ENCODE assay signal across 7 cellular contexts in genomic region chr6:69867075-69867911, GRCh38. TPM values are rescaled to one million over a fixed set of nuclear protein-coding genes. Genes with fewer than 3 reads are reported as not detected.
A peak's percentile ranks its signal among the peaks of the same experiment; 100 is the strongest.
DNase-seq lines count a peak whose midpoint lies in the region; ATAC-seq lines count a peak whose summit lies in the region.

No MANE protein-coding gene starts in this region.

- peak overlapping the region; percentile 52 for H3K4me3 ChIP-seq in mesodermal cell (ENCODE audit: extremely low read depth, insufficient read depth, low read length, poor library complexity, severe bottlenecking)

- no peak overlapping the region for H3K27ac ChIP-seq in mesodermal cell (ENCODE audit: low read depth, low read length, severe bottlenecking)

- H3K36me3 ChIP-seq in mesodermal cell (ENCODE audit: control insufficient read depth, insufficient read depth, low read length) = no peaks in the 10 kb centered on the region

- ATAC-seq in GM18502 (IDR thresholded peaks at IDR 0.05; ENCODE audit: poor library complexity, unreplicated experiment) = peak; percentile 65
- peak; percentile 68 for ATAC-seq in HG02642 (IDR thresholded peaks at IDR 0.05; ENCODE audit: poor library complexity, unreplicated experiment)

- no peaks in the 10 kb centered on the region for H3K9me3 ChIP-seq in mesodermal cell (ENCODE audit: control insufficient read depth, low read length)

- 0 to 1% methylated on average over 64 to 71 of the region's 82 CpGs for WGBS in mesodermal cell (ENCODE audit: insufficient coverage in 2 of 2), 2 experiments

- no peaks in the 10 kb centered on the region for H3K4me1 ChIP-seq in mesodermal cell (ENCODE audit: control insufficient read depth, insufficient read depth, low read length, poor library complexity, severe bottlenecking)

- peak; percentile 62 for DNase-seq in NCI-H1105 treated with DMSO at 0.1 percent for 48 hours (lab: John Stamatoyannopoulos, UW)
- peak; percentile 70 for DNase-seq in activated CD4-positive, alpha-beta T cell treated with anti-CD3 and anti-CD28 coated beads for 48 hours
- DNase-seq in ecto neural progenitor cell (ENCODE audit: low spot score) = peak; percentile 83
- DNase-seq in stimulated activated CD8-positive, alpha-beta memory T cell treated with anti-CD3 and anti-CD28 coated beads, Interleukin-15, amount 100 ng/mL, for 48 hours (ENCODE audit: low read depth in 2 of 2) = peak; percentile 38 to 48

RNA-seq across cellular contexts. Expression of gene COL19A1, which starts 0.9 kb away (rescaled TPM):
- 0.81 TPM for polyA plus RNA-seq in mesodermal cell (2013, experiment 1 of 2)
- 0.56 TPM for polyA plus RNA-seq in mesodermal cell (2013, experiment 2 of 2)
